ENCODE assay signal across 2 cellular contexts in genomic region chr5:133996683-133997252, GRCh38.
TF ChIP-seq lines count a peak whose summit lies in the region.

No MANE protein-coding gene starts in this region.

TF ChIP-seq in GM23338, 12 proteins besides CTCF, POLR2A, EP300 and RAD21:
- TF ChIP-seq ETS1 (IDR thresholded peaks at IDR 0.05) (0 out of 2 replicates have a peak, but pooled peaks have one; percentile 22), ZNF114 (CRISPR knock-in tag; IDR thresholded peaks at IDR 0.05) (no peak), ZNF462 (CRISPR knock-in tag; IDR thresholded peaks at IDR 0.05) (peak; percentile 23; the same call in 1 of the 2 replicates), ZNF331 (CRISPR knock-in tag; IDR thresholded peaks at IDR 0.05; ENCODE audit: low read depth) (no peak)

TF ChIP-seq in HepG2, 621 proteins besides CTCF, POLR2A, EP300 and RAD21 (continues in another document):
- TF ChIP-seq ZNF672 (CRISPR knock-in tag; IDR thresholded peaks at IDR 0.05) (no peak), SIN3A (IDR thresholded peaks at IDR 0.05; ENCODE audit: borderline replicate concordance, low read depth, low read length) (no peak), GZF1 (CRISPR knock-in tag; IDR thresholded peaks at IDR 0.05) (no peak), ATF4 (CRISPR knock-in tag; IDR thresholded peaks at IDR 0.05) (no peak), PHF8 (CRISPR knock-in tag; IDR thresholded peaks at IDR 0.05) (no peak), ZNF724P (CRISPR knock-in tag; IDR thresholded peaks at IDR 0.05; ENCODE audit: borderline replicate concordance) (no peak), ZNF781 (CRISPR knock-in tag; IDR thresholded peaks at IDR 0.05; ENCODE audit: borderline replicate concordance, not compliant biosample characterization) (no peak), ZNF879 (CRISPR knock-in tag; IDR thresholded peaks at IDR 0.05) (no peak), MBNL3 (CRISPR knock-in tag; conservative IDR thresholded peaks at IDR 0.05) (no peak), ZBTB25 (CRISPR knock-in tag; IDR thresholded peaks at IDR 0.05) (no peak), ZBTB7A (CRISPR knock-in tag; IDR thresholded peaks at IDR 0.05) (peak; percentile 61; the same call in 1 of the 2 replicates), ZNF605 (CRISPR knock-in tag; IDR thresholded peaks at IDR 0.05) (no peak), AGO2 (optimal IDR thresholded peaks at IDR 0.05; ENCODE audit: low read depth, low read length) (no peak), ZNF576 (CRISPR knock-in tag; IDR thresholded peaks at IDR 0.05) (no peak), ZNF503 (CRISPR knock-in tag; IDR thresholded peaks at IDR 0.05) (no peak), GABPA (IDR thresholded peaks at IDR 0.05; ENCODE audit: low read depth, low read length) (no peak), GABPA (CRISPR knock-in tag; IDR thresholded peaks at IDR 0.05; ENCODE audit: low read depth) (0 out of 2 replicates have a peak, but pooled peaks have one; percentile 6), FOXA1 (IDR thresholded peaks at IDR 0.05) (no peak), FOXA1 (CRISPR knock-in tag; IDR thresholded peaks at IDR 0.05) (no peak), FOXO4 (CRISPR knock-in tag; conservative IDR thresholded peaks at IDR 0.05) (no peak), ELF1 (CRISPR knock-in tag; IDR thresholded peaks at IDR 0.05) (peak; percentile 63), ZNF383 (CRISPR knock-in tag; IDR thresholded peaks at IDR 0.05; ENCODE audit: borderline replicate concordance) (no peak), KMT2B (CRISPR knock-in tag; IDR thresholded peaks at IDR 0.05) (no peak), PBX3 (CRISPR knock-in tag; IDR thresholded peaks at IDR 0.05; ENCODE audit: borderline replicate concordance) (no peak), ZNF501 (CRISPR knock-in tag; IDR thresholded peaks at IDR 0.05) (no peak), ZNF317 (CRISPR knock-in tag; IDR thresholded peaks at IDR 0.05) (no peak), ZNF703 (CRISPR knock-in tag; IDR thresholded peaks at IDR 0.05; ENCODE audit: borderline replicate concordance) (no peak), ZNF646 (CRISPR knock-in tag; IDR thresholded peaks at IDR 0.05) (no peak), SMC3 (IDR thresholded peaks at IDR 0.05; ENCODE audit: low read length) (peak; percentile 31; the same call in 1 of the 2 replicates), NONO (IDR thresholded peaks at IDR 0.05) (no peak), NONO (CRISPR knock-in tag; conservative IDR thresholded peaks at IDR 0.05) (no peak), XRCC5 (optimal IDR thresholded peaks at IDR 0.05; ENCODE audit: low read length) (peak; percentile 37), JDP2 (CRISPR knock-in tag; IDR thresholded peaks at IDR 0.05; ENCODE audit: borderline replicate concordance) (no peak), ZC3H13 (CRISPR knock-in tag; IDR thresholded peaks at IDR 0.05) (no peak), ZNF564 (CRISPR knock-in tag; IDR thresholded peaks at IDR 0.05) (no peak), CSRNP2 (CRISPR knock-in tag; conservative IDR thresholded peaks at IDR 0.05; ENCODE audit: low read depth) (no peak), FOXO1 (CRISPR knock-in tag; IDR thresholded peaks at IDR 0.05) (no peak), SMAD1 (CRISPR knock-in tag; IDR thresholded peaks at IDR 0.05; ENCODE audit: borderline replicate concordance, low read depth) (no peak), RELA (CRISPR knock-in tag; IDR thresholded peaks at IDR 0.05) (no peak), CHD2 (IDR thresholded peaks at IDR 0.05; ENCODE audit: low read depth, low read length) (no peak), REPIN1 (CRISPR knock-in tag; IDR thresholded peaks at IDR 0.05; ENCODE audit: borderline replicate concordance, low read depth) (0 out of 2 replicates have a peak, but pooled peaks have one; percentile 2), ZKSCAN1 (IDR thresholded peaks at IDR 0.05; ENCODE audit: low read length) (no peak), ZNF574 (CRISPR knock-in tag; IDR thresholded peaks at IDR 0.05) (no peak), MED1 (CRISPR knock-in tag; IDR thresholded peaks at IDR 0.05) (0 out of 2 replicates have a peak, but pooled peaks have one; percentile 27), CHD4 (IDR thresholded peaks at IDR 0.05; ENCODE audit: borderline replicate concordance, low read length) (no peak), TCF7 (IDR thresholded peaks at IDR 0.05; ENCODE audit: low read depth) (no peak), ELF3 (CRISPR knock-in tag; IDR thresholded peaks at IDR 0.05) (peak; percentile 73)
